In genomic region chr5:157671592-157672330, GRCh38 we compare ENCODE assay signal across 2 cellular contexts.
TF ChIP-seq lines count a peak whose summit lies in the region.

No MANE protein-coding gene starts in this region.

TF ChIP-seq in liver, 16 proteins besides CTCF, POLR2A, EP300 and RAD21:
- TF ChIP-seq, protein P1, sequence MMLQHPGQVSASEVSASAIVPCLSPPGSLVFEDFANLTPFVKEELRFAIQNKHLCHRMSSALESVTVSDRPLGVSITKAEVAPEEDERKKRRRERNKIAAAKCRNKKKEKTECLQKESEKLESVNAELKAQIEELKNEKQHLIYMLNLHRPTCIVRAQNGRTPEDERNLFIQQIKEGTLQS (IDR thresholded peaks at IDR 0.05) = no peak
- TF ChIP-seq EGR1 (IDR thresholded peaks at IDR 0.05; ENCODE audit: low read depth in 2 of 2) = no peak
- TF ChIP-seq SP1 (IDR thresholded peaks at IDR 0.05) = no peak
- TF ChIP-seq YY1 (IDR thresholded peaks at IDR 0.05) = no peak
- TF ChIP-seq JUND (IDR thresholded peaks at IDR 0.05) = no peak
- no peak for TF ChIP-seq FOXA2 (IDR thresholded peaks at IDR 0.05)
- TF ChIP-seq NR2F2 (IDR thresholded peaks at IDR 0.05) = no peak
- no peak for TF ChIP-seq HNF4A (conservative IDR thresholded peaks at IDR 0.05)
- no peak for TF ChIP-seq GABPA (IDR thresholded peaks at IDR 0.05 in 1 of 2, conservative IDR thresholded peaks at IDR 0.05 in 1 of 2)
- TF ChIP-seq TAF1 (conservative IDR thresholded peaks at IDR 0.05) = no peak
- no peak for TF ChIP-seq REST (IDR thresholded peaks at IDR 0.05)
- TF ChIP-seq, protein P2, sequence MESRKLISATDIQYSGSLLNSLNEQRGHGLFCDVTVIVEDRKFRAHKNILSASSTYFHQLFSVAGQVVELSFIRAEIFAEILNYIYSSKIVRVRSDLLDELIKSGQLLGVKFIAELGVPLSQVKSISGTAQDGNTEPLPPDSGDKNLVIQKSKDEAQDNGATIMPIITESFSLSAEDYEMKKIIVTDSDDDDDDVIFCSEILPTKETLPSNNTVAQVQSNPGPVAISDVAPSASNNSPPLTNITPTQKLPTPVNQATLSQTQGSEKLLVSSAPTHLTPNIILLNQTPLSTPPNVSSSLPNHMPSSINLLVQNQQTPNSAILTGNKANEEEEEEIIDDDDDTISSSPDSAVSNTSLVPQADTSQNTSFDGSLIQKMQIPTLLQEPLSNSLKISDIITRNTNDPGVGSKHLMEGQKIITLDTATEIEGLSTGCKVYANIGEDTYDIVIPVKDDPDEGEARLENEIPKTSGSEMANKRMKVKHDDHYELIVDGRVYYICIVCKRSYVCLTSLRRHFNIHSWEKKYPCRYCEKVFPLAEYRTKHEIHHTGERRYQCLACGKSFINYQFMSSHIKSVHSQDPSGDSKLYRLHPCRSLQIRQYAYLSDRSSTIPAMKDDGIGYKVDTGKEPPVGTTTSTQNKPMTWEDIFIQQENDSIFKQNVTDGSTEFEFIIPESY (IDR thresholded peaks at IDR 0.05) = no peak
- TF ChIP-seq, protein P3, sequence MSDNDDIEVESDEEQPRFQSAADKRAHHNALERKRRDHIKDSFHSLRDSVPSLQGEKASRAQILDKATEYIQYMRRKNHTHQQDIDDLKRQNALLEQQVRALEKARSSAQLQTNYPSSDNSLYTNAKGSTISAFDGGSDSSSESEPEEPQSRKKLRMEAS (IDR thresholded peaks at IDR 0.05) = no peak
- TF ChIP-seq FOXA1 (IDR thresholded peaks at IDR 0.05) = no peak
- TF ChIP-seq RXRA (IDR thresholded peaks at IDR 0.05) = no peak
- no peak for TF ChIP-seq HNF4G (IDR thresholded peaks at IDR 0.05)

TF ChIP-seq in HepG2, 621 proteins besides CTCF, POLR2A, EP300 and RAD21:
- TF ChIP-seq PRPF4 (IDR thresholded peaks at IDR 0.05; ENCODE audit: low read depth, low read length, poor library complexity, severe bottlenecking) = no peak
- no peak for TF ChIP-seq SAP130 (CRISPR knock-in tag; IDR thresholded peaks at IDR 0.05; ENCODE audit: low read depth)
